13 cellular contexts compared by ENCODE assay signal in the genomic region with DNA sequence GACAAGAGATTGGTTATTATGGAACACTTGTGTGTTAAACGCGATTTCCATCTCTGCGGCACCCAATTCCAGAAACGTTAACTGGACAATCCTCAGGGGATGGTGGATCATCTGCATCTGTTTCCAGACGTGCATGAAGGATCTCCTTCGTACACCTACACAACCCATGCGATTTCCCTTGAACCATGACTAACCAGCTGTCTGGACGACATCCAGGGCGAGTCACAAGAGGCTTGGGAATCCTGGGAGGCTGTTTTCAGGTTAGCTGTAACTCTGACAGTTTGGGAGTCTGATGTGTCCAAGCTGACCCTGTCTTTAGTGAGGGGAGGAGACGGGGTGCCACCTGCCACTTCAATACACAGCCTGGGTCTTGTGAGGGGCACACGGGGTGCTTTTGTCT.
DNase-seq lines count a peak whose midpoint lies in the region; ATAC-seq and TF ChIP-seq lines count a peak whose summit lies in the region.
"Had no signal": no experiment of that assay in that cellular context is flagged by ENCODE, and none has a peak within 500 bp of the region (broad histone marks: within the 10 kb centered on the region; RNA-seq: fewer than 3 reads in every experiment).

No MANE protein-coding gene starts in this region.

- peaks cover 9% of the 10 kb centered on the region for H3K4me1 Mint-ChIP-seq in MCF 10A (ENCODE audit: insufficient read depth, unreplicated experiment)
- H3K4me1 Mint-ChIP-seq: IgD-negative memory B cell, memory B cell had no signal

- H3K4me1 ChIP-seq in breast epithelium (no peaks in the 10 kb centered on the region), HAP-1 (peaks cover 4% of the 10 kb centered on the region; the same call in 1 of the 2 replicates)

- H3K9me3 ChIP-seq in breast epithelium (no peaks in the 10 kb centered on the region), HAP-1 (no peaks in the 10 kb centered on the region)
- H3K9me3 ChIP-seq: gastroesophageal sphincter had no signal

- no peak for TF ChIP-seq POLR2A in breast epithelium (IDR thresholded peaks at IDR 0.05)

- TF ChIP-seq CTCF in MCF 10A (IDR thresholded peaks at IDR 0.05; ENCODE audit: unreplicated experiment): no peak
- no peak for TF ChIP-seq CTCF in breast epithelium (IDR thresholded peaks at IDR 0.05)
- no peak for TF ChIP-seq CTCF in fibroblast of villous mesenchyme (IDR thresholded peaks at IDR 0.05; ENCODE audit: insufficient read depth, low read depth, low read length)

- H3K4me3 Mint-ChIP-seq in MCF 10A (ENCODE audit: unreplicated experiment): no peak overlapping the region
- H3K4me3 Mint-ChIP-seq: IgD-negative memory B cell, memory B cell had no signal

- no peaks in the 10 kb centered on the region for H3K27me3 Mint-ChIP-seq in MCF 10A (ENCODE audit: insufficient read depth, unreplicated experiment)
- H3K27me3 Mint-ChIP-seq: IgD-negative memory B cell, memory B cell had no signal

- in situ Hi-C loops in HAP-1 (cut with MboI; ENCODE audit: low sequenced_read_pairs): no loop called here

- H3K27ac ChIP-seq in breast epithelium: no peak overlapping the region

- no peak overlapping the region for H3K4me3 ChIP-seq in breast epithelium
- H3K4me3 ChIP-seq in fibroblast of villous mesenchyme (ENCODE audit: low read depth, low read length): no peak overlapping the region
- no peak overlapping the region for H3K4me3 ChIP-seq in HAP-1
- H3K4me3 ChIP-seq: gastroesophageal sphincter had no signal

- no peak overlapping the region for H3K27ac Mint-ChIP-seq in MCF 10A (ENCODE audit: low read depth, unreplicated experiment)
- H3K27ac Mint-ChIP-seq: memory B cell had no signal

- intact Hi-C loops in MCF 10A (cut with micrococcal nuclease): no loop called here
- intact Hi-C loops in breast epithelium (cut with DNase I; ENCODE audit: low total_unique reads): no loop called here

- ATAC-seq in SK-N-SH treated with all-trans-retinoic acid at 6 μM for 48 hours: peak; percentile 82
- no peak for ATAC-seq in GM21737 (IDR thresholded peaks at IDR 0.05; ENCODE audit: unreplicated experiment)
- ATAC-seq in HG02970 (IDR thresholded peaks at IDR 0.05; ENCODE audit: low FRiP score, unreplicated experiment): no peak
- ATAC-seq: gastroesophageal sphincter had no signal

- H3K36me3 Mint-ChIP-seq in MCF 10A (ENCODE audit: insufficient read depth, unreplicated experiment): peaks cover 18% of the 10 kb centered on the region

- no TSS peak for BruUV-seq in MCF 10A (replicated peaks; lab: Mats Ljungman, UMichigan)

- CTCF ChIA-PET in MCF 10A (lab: Yijun Ruan, JAX): interaction anchor here (0.8 to 1.1 kb wide), 3 partner anchors 72 to 314 kb away, joined by 3 read pairs; no protein-coding TSS in a partner anchor

- H3K36me3 ChIP-seq in breast epithelium (no peaks in the 10 kb centered on the region), HAP-1 (replicated peaks) (no peaks in the 10 kb centered on the region)

- no peaks in the 10 kb centered on the region for H3K9me3 Mint-ChIP-seq in MCF 10A (ENCODE audit: unreplicated experiment)
- H3K9me3 Mint-ChIP-seq: IgD-negative memory B cell, memory B cell had no signal

- no peaks in the 10 kb centered on the region for H3K27me3 ChIP-seq in breast epithelium
- H3K27me3 ChIP-seq in HAP-1 (ENCODE audit: low read depth): no peaks in the 10 kb centered on the region
- H3K27me3 ChIP-seq: gastroesophageal sphincter had no signal

- POLR2A ChIA-PET in MCF 10A (lab: Yijun Ruan, JAX): no interaction called here

- peak; percentile 77 for DNase-seq in MCF 10A (ENCODE audit: unreplicated experiment)
- no peak for DNase-seq in breast epithelium (ENCODE audit: low spot score in 2 of 2)
- DNase-seq in fibroblast of villous mesenchyme (ENCODE audit: low read depth): peak; percentile 58
- no peak for DNase-seq in HAP-1 (ENCODE audit: low spot score in 2 of 2)
- DNase-seq in T-helper 9 cell: no peak
- DNase-seq: NCI-H524, T-helper 2 cell had no signal

TF ChIP-seq in SK-N-SH treated with all-trans-retinoic acid at 6 μM for 48 hours, 23 proteins besides CTCF, POLR2A, EP300 and RAD21:
- TF ChIP-seq, protein P1, sequence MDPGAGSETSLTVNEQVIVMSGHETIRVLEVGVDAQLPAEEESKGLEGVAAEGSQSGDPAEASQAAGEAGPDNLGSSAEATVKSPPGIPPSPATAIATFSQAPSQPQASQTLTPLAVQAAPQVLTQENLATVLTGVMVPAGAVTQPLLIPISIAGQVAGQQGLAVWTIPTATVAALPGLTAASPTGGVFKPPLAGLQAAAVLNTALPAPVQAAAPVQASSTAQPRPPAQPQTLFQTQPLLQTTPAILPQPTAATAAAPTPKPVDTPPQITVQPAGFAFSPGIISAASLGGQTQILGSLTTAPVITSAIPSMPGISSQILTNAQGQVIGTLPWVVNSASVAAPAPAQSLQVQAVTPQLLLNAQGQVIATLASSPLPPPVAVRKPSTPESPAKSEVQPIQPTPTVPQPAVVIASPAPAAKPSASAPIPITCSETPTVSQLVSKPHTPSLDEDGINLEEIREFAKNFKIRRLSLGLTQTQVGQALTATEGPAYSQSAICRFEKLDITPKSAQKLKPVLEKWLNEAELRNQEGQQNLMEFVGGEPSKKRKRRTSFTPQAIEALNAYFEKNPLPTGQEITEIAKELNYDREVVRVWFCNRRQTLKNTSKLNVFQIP (CRISPR knock-in tag; IDR thresholded peaks at IDR 0.05; ENCODE audit: borderline replicate concordance, low read depth): no peak
- no peak for TF ChIP-seq ZNF565 (CRISPR knock-in tag; conservative IDR thresholded peaks at IDR 0.05; ENCODE audit: low read depth)
- TF ChIP-seq RARB (CRISPR knock-in tag; IDR thresholded peaks at IDR 0.05): no peak
- no peak for TF ChIP-seq OSR1 (CRISPR knock-in tag; IDR thresholded peaks at IDR 0.05)
- no peak for TF ChIP-seq ZC3H10 (CRISPR knock-in tag; IDR thresholded peaks at IDR 0.05)
- TF ChIP-seq, protein P2, sequence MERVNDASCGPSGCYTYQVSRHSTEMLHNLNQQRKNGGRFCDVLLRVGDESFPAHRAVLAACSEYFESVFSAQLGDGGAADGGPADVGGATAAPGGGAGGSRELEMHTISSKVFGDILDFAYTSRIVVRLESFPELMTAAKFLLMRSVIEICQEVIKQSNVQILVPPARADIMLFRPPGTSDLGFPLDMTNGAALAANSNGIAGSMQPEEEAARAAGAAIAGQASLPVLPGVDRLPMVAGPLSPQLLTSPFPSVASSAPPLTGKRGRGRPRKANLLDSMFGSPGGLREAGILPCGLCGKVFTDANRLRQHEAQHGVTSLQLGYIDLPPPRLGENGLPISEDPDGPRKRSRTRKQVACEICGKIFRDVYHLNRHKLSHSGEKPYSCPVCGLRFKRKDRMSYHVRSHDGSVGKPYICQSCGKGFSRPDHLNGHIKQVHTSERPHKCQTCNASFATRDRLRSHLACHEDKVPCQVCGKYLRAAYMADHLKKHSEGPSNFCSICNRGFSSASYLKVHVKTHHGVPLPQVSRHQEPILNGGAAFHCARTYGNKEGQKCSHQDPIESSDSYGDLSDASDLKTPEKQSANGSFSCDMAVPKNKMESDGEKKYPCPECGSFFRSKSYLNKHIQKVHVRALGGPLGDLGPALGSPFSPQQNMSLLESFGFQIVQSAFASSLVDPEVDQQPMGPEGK (CRISPR knock-in tag; IDR thresholded peaks at IDR 0.05; ENCODE audit: borderline replicate concordance): no peak
- no peak for TF ChIP-seq ZFP30 (CRISPR knock-in tag; IDR thresholded peaks at IDR 0.05)
- TF ChIP-seq ZFP3 (CRISPR knock-in tag; IDR thresholded peaks at IDR 0.05): no peak
- no peak for TF ChIP-seq BACH2 (CRISPR knock-in tag; IDR thresholded peaks at IDR 0.05; ENCODE audit: borderline replicate concordance)
- TF ChIP-seq ARNTL (CRISPR knock-in tag; IDR thresholded peaks at IDR 0.05; ENCODE audit: borderline replicate concordance, low read depth): no peak
- TF ChIP-seq TOX (CRISPR knock-in tag; IDR thresholded peaks at IDR 0.05; ENCODE audit: borderline replicate concordance): no peak
- no peak for TF ChIP-seq CSDC2 (CRISPR knock-in tag; IDR thresholded peaks at IDR 0.05)
- TF ChIP-seq TCF4 (CRISPR knock-in tag; IDR thresholded peaks at IDR 0.05; ENCODE audit: borderline replicate concordance): no peak
- TF ChIP-seq, protein P3, sequence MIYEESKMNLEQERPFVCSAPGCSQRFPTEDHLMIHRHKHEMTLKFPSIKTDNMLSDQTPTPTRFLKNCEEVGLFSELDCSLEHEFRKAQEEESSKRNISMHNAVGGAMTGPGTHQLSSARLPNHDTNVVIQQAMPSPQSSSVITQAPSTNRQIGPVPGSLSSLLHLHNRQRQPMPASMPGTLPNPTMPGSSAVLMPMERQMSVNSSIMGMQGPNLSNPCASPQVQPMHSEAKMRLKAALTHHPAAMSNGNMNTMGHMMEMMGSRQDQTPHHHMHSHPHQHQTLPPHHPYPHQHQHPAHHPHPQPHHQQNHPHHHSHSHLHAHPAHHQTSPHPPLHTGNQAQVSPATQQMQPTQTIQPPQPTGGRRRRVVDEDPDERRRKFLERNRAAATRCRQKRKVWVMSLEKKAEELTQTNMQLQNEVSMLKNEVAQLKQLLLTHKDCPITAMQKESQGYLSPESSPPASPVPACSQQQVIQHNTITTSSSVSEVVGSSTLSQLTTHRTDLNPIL (CRISPR knock-in tag; IDR thresholded peaks at IDR 0.05; ENCODE audit: low read depth): no peak

Comparison
In these comparisons a context has a peak if more than half of its experiments do, and no peak if none do; other contexts are left out.
1. DNase-seq: peak in MCF 10A (single experiment) and fibroblast of villous mesenchyme (single experiment); none in breast epithelium (0 of 2), HAP-1 (0 of 2) and T-helper 9 cell (single experiment).